ENCODE assay signal across 24 cellular contexts in the genomic region with DNA sequence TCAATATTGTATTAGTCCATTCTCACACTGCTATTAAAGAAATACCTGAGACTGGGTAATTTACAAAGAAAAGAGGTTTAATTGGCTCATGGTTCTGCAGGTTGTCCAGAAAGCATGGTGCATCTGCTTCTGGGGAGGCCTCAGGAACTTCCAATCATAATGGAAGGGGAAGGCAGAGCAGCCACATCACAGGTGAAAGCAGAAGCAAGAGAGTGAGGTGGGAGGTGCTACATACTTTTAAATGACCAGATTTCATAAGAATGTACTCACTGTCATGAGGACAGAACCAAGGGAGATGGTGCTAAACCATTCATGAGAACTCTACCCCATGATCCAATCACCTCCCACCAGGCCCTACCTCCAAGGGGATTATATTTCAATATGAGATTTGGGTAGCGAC.
"Had no signal": no experiment of that assay in that cellular context is flagged by ENCODE, and none has a peak within 500 bp of the region (broad histone marks: within the 10 kb centered on the region; RNA-seq: fewer than 3 reads in every experiment).

No MANE protein-coding gene starts in this region.

- ATAC-seq: activated naive CD8-positive, alpha-beta T cell treated with anti-CD3 and anti-CD28 coated beads, Interleukin-2, amount 50 U/mL, for 24 hours; gastroesophageal sphincter; heart right ventricle; WTC11 had no signal

- H3K4me1 Mint-ChIP-seq: brain, WTC11 had no signal

- H3K9me3 Mint-ChIP-seq: activated CD4-positive, alpha-beta memory T cell treated with anti-CD3 and anti-CD28 coated beads for 36 hours; activated naive CD8-positive, alpha-beta T cell treated with anti-CD3 and anti-CD28 coated beads, Interleukin-2, amount 50 U/mL, for 24 hours had no signal

- H3K27me3 Mint-ChIP-seq: activated CD4-positive, alpha-beta memory T cell treated with anti-CD3 and anti-CD28 coated beads for 36 hours; activated naive CD8-positive, alpha-beta T cell; activated naive CD8-positive, alpha-beta T cell treated with anti-CD3 and anti-CD28 coated beads, Interleukin-2, amount 50 U/mL, for 24 hours; brain had no signal

- H3K27ac Mint-ChIP-seq: activated naive CD8-positive, alpha-beta T cell; brain; WTC11 had no signal

- H3K36me3 Mint-ChIP-seq: activated CD4-positive, alpha-beta memory T cell treated with anti-CD3 and anti-CD28 coated beads for 36 hours; brain had no signal

- DNase-seq: activated CD4-positive, alpha-beta memory T cell treated with anti-CD3 and anti-CD28 coated beads for 36 hours; activated CD4-positive, alpha-beta T cell treated with anti-CD3 and anti-CD28 coated beads for 1 hour; activated CD4-positive, alpha-beta T cell treated with anti-CD3 and anti-CD28 coated beads for 48 hours; activated CD8-positive, alpha-beta memory T cell treated with anti-CD3 and anti-CD28 coated beads for 24 hours; activated effector memory CD4-positive, alpha-beta T cell treated with Interleukin-2 at 50 U/mL for 16 hours; activated gamma-delta T cell treated with Interleukin-2 at 50 U/mL for 16 hours; activated naive CD4-positive, alpha-beta T cell treated with anti-CD3 and anti-CD28 coated beads, Interleukin-2, amount 50 U/mL, for 16 hours; activated naive CD4-positive, alpha-beta T cell treated with Interleukin-2 at 50 U/mL for 16 hours; activated naive CD8-positive, alpha-beta T cell treated with anti-CD3 and anti-CD28 coated beads, Interleukin-2, amount 50 U/mL, for 24 hours; activated T-cell treated with anti-CD3 and anti-CD28 coated beads, Interleukin-2, amount 50 U/mL, for 48 hours; adrenal gland; amygdala; central memory CD4-positive, alpha-beta T cell; cerebellar nuclear complex; colonic mucosa; effector CD8-positive, alpha-beta T cell; esophagus squamous epithelium; foreskin melanocyte; heart right ventricle; T-helper 2 cell had no signal

- H3K4me3 Mint-ChIP-seq: activated naive CD8-positive, alpha-beta T cell; brain; WTC11 had no signal
